In the genomic region with DNA sequence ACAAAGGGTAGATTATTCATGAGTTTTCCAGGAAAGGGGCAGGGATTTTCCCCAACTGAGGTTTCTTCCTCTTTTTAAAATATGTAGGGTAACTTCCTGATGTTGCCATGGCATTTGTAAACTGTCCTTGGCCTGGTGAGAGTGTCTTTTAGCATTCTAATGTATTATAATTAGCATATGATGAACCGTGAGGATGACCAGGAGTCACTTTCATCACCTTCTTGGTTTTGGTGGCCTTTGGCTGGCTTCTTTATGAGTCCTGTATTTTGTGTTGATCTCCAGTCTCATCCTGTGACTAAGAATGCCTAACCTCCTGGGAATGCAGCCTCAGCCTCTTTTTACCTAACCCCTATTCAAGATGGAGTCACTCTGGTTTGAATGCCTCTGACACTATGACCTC, we compare ENCODE assay signal across 24 cellular contexts.
"Had no signal": no experiment of that assay in that cellular context is flagged by ENCODE, and none has a peak within 500 bp of the region (broad histone marks: within the 10 kb centered on the region; RNA-seq: fewer than 3 reads in every experiment).

No MANE protein-coding gene starts in this region.

- H3K9me3 ChIP-seq: sigmoid colon, testis had no signal

- ATAC-seq: esophagus mucosa; naive thymus-derived CD4-positive, alpha-beta T cell had no signal

- H3K4me3 Mint-ChIP-seq: activated naive CD4-positive, alpha-beta T cell treated with anti-CD3 and anti-CD28 coated beads, Interleukin-2, amount 50 U/mL, for 24 hours; activated T-helper 1 cell treated with anti-CD3 and anti-CD28 coated beads, Interleukin-12 subunit alpha, Interleukin-12 subunit beta, Interleukin-2, Interleukin-4 antibody, amounts not matched to agents 30 ng/mL and 10 ng/mL and 1 ng/mL, durations not matched to agents 14 hours and 24 hours and 36 hours; naive thymus-derived CD4-positive, alpha-beta T cell; neural crest cell; type B pancreatic cell had no signal

- H3K4me1 Mint-ChIP-seq: activated naive CD4-positive, alpha-beta T cell treated with anti-CD3 and anti-CD28 coated beads, Interleukin-2, amount 50 U/mL, for 24 hours; naive thymus-derived CD4-positive, alpha-beta T cell; neural crest cell had no signal

- H3K36me3 ChIP-seq: brain microvascular endothelial cell, sigmoid colon had no signal

- H3K4me3 ChIP-seq: hepatocyte, sigmoid colon, smooth muscle cell, testis had no signal

- H3K27ac Mint-ChIP-seq: activated naive CD4-positive, alpha-beta T cell treated with anti-CD3 and anti-CD28 coated beads, Interleukin-2, amount 50 U/mL, for 24 hours; activated T-helper 1 cell treated with anti-CD3 and anti-CD28 coated beads, Interleukin-12 subunit alpha, Interleukin-12 subunit beta, Interleukin-2, Interleukin-4 antibody, amounts not matched to agents 30 ng/mL and 10 ng/mL and 1 ng/mL, durations not matched to agents 14 hours and 24 hours and 36 hours; naive thymus-derived CD4-positive, alpha-beta T cell; type B pancreatic cell had no signal

- H3K27me3 ChIP-seq: brain microvascular endothelial cell, hepatocyte, sigmoid colon, testis had no signal

- H3K4me1 ChIP-seq: sigmoid colon, testis had no signal

- DNase-seq: activated CD4-positive, alpha-beta T cell treated with anti-CD3 and anti-CD28 coated beads for 4 hours; activated CD4-positive, alpha-beta T cell treated with anti-CD3 and anti-CD28 coated beads, Interleukin-2, amount 50 U/mL, for 48 hours; activated CD4-positive, CD25-positive, alpha-beta regulatory T cell; activated gamma-delta T cell treated with Interleukin-2 at 50 U/mL for 16 hours; anterior cingulate cortex; brain microvascular endothelial cell; central memory CD4-positive, alpha-beta T cell; effector memory CD4-positive, alpha-beta T cell; glutamatergic neuron; kidney glomerular epithelial cell; mesenchymal stem cell; naive thymus-derived CD4-positive, alpha-beta T cell; sigmoid colon; stimulated activated CD4-positive, alpha-beta T cell treated with anti-CD3 and anti-CD28 coated beads, Interleukin-15, amount 100 ng/mL, for 24 hours; stimulated activated naive CD4-positive, alpha-beta T cell; T-helper 1 cell; testis had no signal

- H3K27ac ChIP-seq: brain microvascular endothelial cell, hepatocyte, sigmoid colon, testis had no signal

- H3K36me3 Mint-ChIP-seq: activated naive CD4-positive, alpha-beta T cell treated with anti-CD3 and anti-CD28 coated beads, Interleukin-2, amount 50 U/mL, for 24 hours; naive thymus-derived CD4-positive, alpha-beta T cell; type B pancreatic cell had no signal

- H2AFZ ChIP-seq: hepatocyte had no signal

- H3K4me2 ChIP-seq: hepatocyte, smooth muscle cell had no signal

- H3K27me3 Mint-ChIP-seq: activated naive CD4-positive, alpha-beta T cell treated with anti-CD3 and anti-CD28 coated beads, Interleukin-2, amount 50 U/mL, for 24 hours; naive thymus-derived CD4-positive, alpha-beta T cell; type B pancreatic cell had no signal
